19 cellular contexts compared by ENCODE assay signal in the genomic region with DNA sequence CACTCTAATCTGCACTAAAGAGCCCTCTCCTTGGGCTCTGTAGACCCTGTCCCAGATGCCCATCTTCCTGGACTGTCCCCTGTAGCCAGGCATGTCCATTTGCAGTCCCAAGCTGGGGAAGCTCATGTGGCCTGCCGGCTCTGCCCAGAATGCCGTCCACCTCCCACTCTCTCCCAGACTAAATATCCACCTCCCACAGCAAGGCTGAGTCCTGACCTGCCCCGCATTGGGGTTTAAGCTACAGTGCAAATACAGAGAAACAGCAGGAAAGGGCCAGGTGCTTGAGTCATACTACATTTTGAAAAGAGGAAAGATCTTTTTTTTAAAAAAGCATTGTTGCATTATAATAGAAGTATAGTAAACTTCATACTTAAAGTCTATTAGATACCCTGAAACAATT. TPM values are rescaled to one million over a fixed set of nuclear protein-coding genes. Genes with fewer than 3 reads are reported as not detected.
DNase-seq lines count a peak whose midpoint lies in the region; ATAC-seq and TF ChIP-seq lines count a peak whose summit lies in the region.
"Had no signal": no experiment of that assay in that cellular context is flagged by ENCODE, and none has a peak within 500 bp of the region (broad histone marks: within the 10 kb centered on the region; RNA-seq: fewer than 3 reads in every experiment).

No MANE protein-coding gene starts in this region.

- H3K9me2 ChIP-seq in GM23248 (ENCODE audit: insufficient read depth), result no peaks in the 10 kb centered on the region

- peaks cover 13% of the 10 kb centered on the region for H3K4me1 Mint-ChIP-seq in endodermal cell
- no peaks in the 10 kb centered on the region for H3K4me1 Mint-ChIP-seq in activated T-helper 17 cell treated with anti-CD3 and anti-CD28 coated beads, Interleukin-2, amount 50 U/mL, for 72 hours

- no peaks in the 10 kb centered on the region for H3K79me2 ChIP-seq in osteoblast (ENCODE audit: insufficient read depth, low read length)
- H3K79me2 ChIP-seq in GM23248 (ENCODE audit: insufficient read depth), result no peaks in the 10 kb centered on the region

- in situ Hi-C loops in Panc1 (cut with HindIII; ENCODE audit: low pct_unique_long_range_greater_than_20kb, low sequenced_read_pairs), result no loop called here
- in situ Hi-C loops in GM23248 (cut with MboI), result loop anchor here (25.0 kb wide), 1 partner anchor 95 kb away; no protein-coding TSS in a partner anchor

- no peaks in the 10 kb centered on the region for H3K36me3 ChIP-seq in Panc1 (ENCODE audit: control insufficient read depth, insufficient read depth, low read length)
- no peaks in the 10 kb centered on the region for H3K36me3 ChIP-seq in endodermal cell (ENCODE audit: control insufficient read depth, insufficient read depth, low read length)
- H3K36me3 ChIP-seq in osteoblast (ENCODE audit: insufficient read depth, low read length), result no peaks in the 10 kb centered on the region
- H3K36me3 ChIP-seq in tibial artery, result no peaks in the 10 kb centered on the region
- no peaks in the 10 kb centered on the region for H3K36me3 ChIP-seq in GM23248 (ENCODE audit: low read depth)
- H3K36me3 ChIP-seq: Peyer's patch had no signal

- no TSS peak for BruUV-seq in Panc1 (replicated peaks; lab: Mats Ljungman, UMichigan)

- WGBS in endodermal cell (ENCODE audit: insufficient coverage in 1 of 2, insufficient read length in 1 of 2), 2 experiments, result 84% methylated on average over 3 of the region's 3 CpGs; no CpG with 5 or more reads in 1 of the 2 experiments
- 56 to 58% methylated on average over 3 of the region's 3 CpGs for WGBS in GM23248 (ENCODE audit: low coverage in 1 of 2, low lambda C conversion rate in 2 of 2, missing lambda C conversion rate in 2 of 2), 2 experiments

- TF ChIP-seq CTCF in Panc1 (IDR thresholded peaks at IDR 0.05) (no peak), endodermal cell (conservative IDR thresholded peaks at IDR 0.05) (no peak), osteoblast (IDR thresholded peaks at IDR 0.05; ENCODE audit: extremely low read depth, low read depth, low read length) (no peak), tibial artery (IDR thresholded peaks at IDR 0.05) (no peak)

- H3K4me1 ChIP-seq in Panc1 (ENCODE audit: control insufficient read depth, insufficient read depth, low read length), result peaks cover 21% of the 10 kb centered on the region
- H3K4me1 ChIP-seq in endodermal cell (ENCODE audit: control insufficient read depth, insufficient read depth, low read length), result peaks cover 3% of the 10 kb centered on the region
- H3K4me1 ChIP-seq in osteoblast (ENCODE audit: insufficient read depth, low read length), result no peaks in the 10 kb centered on the region
- peaks cover 4 to 25% (median 19%) of the 10 kb centered on the region in 4 donors for H3K4me1 ChIP-seq in tibial artery
- H3K4me1 ChIP-seq in GM23248 (ENCODE audit: insufficient read depth), result no peaks in the 10 kb centered on the region

- intact Hi-C loops in Panc1 (cut with micrococcal nuclease; ENCODE audit: unreplicated experiment) (no loop called here), tibial artery (cut with DNase I; ENCODE audit: low total_unique reads) (no loop called here)

- H3K9me3 ChIP-seq in Panc1 (ENCODE audit: control insufficient read depth, insufficient read depth, low read depth, low read length) (no peaks in the 10 kb centered on the region), endodermal cell (ENCODE audit: control insufficient read depth, low read length) (peaks cover 7% of the 10 kb centered on the region), osteoblast (ENCODE audit: low read depth, low read length) (no peaks in the 10 kb centered on the region), tibial artery (no peaks in the 10 kb centered on the region), GM23248 (ENCODE audit: low read depth) (no peaks in the 10 kb centered on the region)
- H3K9me3 ChIP-seq: Peyer's patch had no signal

- H3K4me2 ChIP-seq in osteoblast (ENCODE audit: insufficient read depth, low read length) (no peak overlapping the region), GM23248 (ENCODE audit: unreplicated experiment) (no peak overlapping the region)

- H2AFZ ChIP-seq in osteoblast (ENCODE audit: low read length), result no peak overlapping the region
- H2AFZ ChIP-seq in GM23248, result no peak overlapping the region

- no peak overlapping the region for H3K4me3 ChIP-seq in Panc1 (ENCODE audit: low read depth in 2 of 2, low read length in 2 of 2)
- H3K4me3 ChIP-seq in endodermal cell (ENCODE audit: low read length), result no peak overlapping the region
- no peak overlapping the region for H3K4me3 ChIP-seq in osteoblast (ENCODE audit: insufficient read depth, low read length)
- no peak overlapping the region for H3K4me3 ChIP-seq in tibial artery
- no peak overlapping the region for H3K4me3 ChIP-seq in GM23248
- H3K4me3 ChIP-seq: Peyer's patch had no signal

- H3K27me3 ChIP-seq in Panc1 (ENCODE audit: control insufficient read depth, insufficient read depth, low read length), result no peaks in the 10 kb centered on the region
- H3K27me3 ChIP-seq in endodermal cell (ENCODE audit: control insufficient read depth, insufficient read depth, low read length, poor library complexity, severe bottlenecking), result peaks cover 38% of the 10 kb centered on the region
- H3K27me3 ChIP-seq in osteoblast (ENCODE audit: insufficient read depth, low read length), result peaks cover 36% of the 10 kb centered on the region
- H3K27me3 ChIP-seq in tibial artery, result peaks cover 0 to 29% of the 10 kb centered on the region in 2 donors
- peaks cover 17% of the 10 kb centered on the region for H3K27me3 ChIP-seq in GM23248 (replicated peaks; ENCODE audit: insufficient read depth)
- H3K27me3 ChIP-seq: Peyer's patch had no signal

- no peaks in the 10 kb centered on the region for H3K9me3 Mint-ChIP-seq in endodermal cell
- H3K9me3 Mint-ChIP-seq in activated T-helper 17 cell treated with anti-CD3 and anti-CD28 coated beads, Interleukin-2, amount 50 U/mL, for 72 hours, result no peaks in the 10 kb centered on the region
- H3K9me3 Mint-ChIP-seq: CD4-positive, alpha-beta T cell; IgD-negative memory B cell had no signal

- H3F3A ChIP-seq in GM23248 (ENCODE audit: insufficient read depth), result peaks cover 4% of the 10 kb centered on the region; the same call in 1 of the 2 replicates

- peaks cover 4% of the 10 kb centered on the region for H3K36me3 Mint-ChIP-seq in endodermal cell (ENCODE audit: low read depth)
- no peaks in the 10 kb centered on the region for H3K36me3 Mint-ChIP-seq in activated T-helper 17 cell treated with anti-CD3 and anti-CD28 coated beads, Interleukin-2, amount 50 U/mL, for 72 hours (ENCODE audit: low read depth)

- H3K27ac ChIP-seq in Panc1 (ENCODE audit: low read length) (peak overlapping the region; percentile 34), endodermal cell (ENCODE audit: low read depth, low read length) (no peak overlapping the region), osteoblast (ENCODE audit: low read depth, low read length) (no peak overlapping the region), tibial artery (no peak overlapping the region), GM23248 (no peak overlapping the region)
- H3K27ac ChIP-seq: Peyer's patch had no signal

- DNase-seq in NCI-H146 (lab: John Stamatoyannopoulos, UW) (peak; percentile 69), Panc1 (ENCODE audit: low read depth, low spot score) (no peak), endodermal cell (peak; percentile 53), osteoblast (ENCODE audit: insufficient read length, low spot score, missing footprints) (peak; percentile 41), amniotic stem cell (lab: John Stamatoyannopoulos, UW) (no peak), tibial artery (no peak), GM23248 (no peak)
- DNase-seq: Calu3; CD4-positive, alpha-beta T cell; DMS79 treated with DMSO at 0.1 percent for 48 hours; NCI-H1436; NCI-H748 treated with DMSO at 0.1 percent for 48 hours; Peyer's patch; SIG-M5 had no signal

- H3K4me3 Mint-ChIP-seq in endodermal cell, result no peak overlapping the region
- H3K4me3 Mint-ChIP-seq in activated T-helper 17 cell treated with anti-CD3 and anti-CD28 coated beads, Interleukin-2, amount 50 U/mL, for 72 hours, result no peak overlapping the region
- H3K4me3 Mint-ChIP-seq: B cell; CD4-positive, alpha-beta T cell had no signal

- H3K9ac ChIP-seq in endodermal cell (ENCODE audit: extremely low read depth, low read length, poor library complexity, severe bottlenecking), result no peak overlapping the region
- no peak overlapping the region for H3K9ac ChIP-seq in GM23248

- CTCF ChIA-PET in Panc1 (lab: Charles Lee), result interaction anchor here (1.2 kb wide), 1 partner anchor 43 kb away, joined by 4 read pairs; no protein-coding TSS in a partner anchor

- no peak for ATAC-seq in Panc1
- no peak for ATAC-seq in activated T-helper 17 cell treated with anti-CD3 and anti-CD28 coated beads, Interleukin-2, amount 50 U/mL, for 72 hours (replicated peaks)
- ATAC-seq: HCT116 had no signal

- no peak overlapping the region for H3K27ac Mint-ChIP-seq in endodermal cell
- no peak overlapping the region for H3K27ac Mint-ChIP-seq in activated T-helper 17 cell treated with anti-CD3 and anti-CD28 coated beads, Interleukin-2, amount 50 U/mL, for 72 hours
- H3K27ac Mint-ChIP-seq: B cell; CD4-positive, alpha-beta T cell; IgD-negative memory B cell had no signal

- H3K27me3 Mint-ChIP-seq in endodermal cell (ENCODE audit: insufficient read depth), result peaks cover 48% of the 10 kb centered on the region
- H3K27me3 Mint-ChIP-seq in activated T-helper 17 cell treated with anti-CD3 and anti-CD28 coated beads, Interleukin-2, amount 50 U/mL, for 72 hours, result peaks cover 17% of the 10 kb centered on the region

- H4K20me1 ChIP-seq in osteoblast (ENCODE audit: insufficient read depth, low read length) (no peaks in the 10 kb centered on the region), GM23248 (ENCODE audit: insufficient read depth) (no peaks in the 10 kb centered on the region)

- POLR2A ChIA-PET in Panc1 (lab: Charles Lee), result interaction anchor here (0.6 to 1.4 kb wide), 4 partner anchors 15 to 212 kb away, joined by 3 to 5 read pairs (median 4); no protein-coding TSS in a partner anchor

RNA-seq across cellular contexts. Expression of a gene that starts 3.0 kb away (rescaled TPM):
- total RNA-seq in Panc1 (2021; ENCODE audit: unreplicated experiment) (23.0 TPM), endodermal cell (10 to 100 TPM; 15.1 to 26.9 TPM), osteoblast (0.36 and 0.59 TPM in 2 replicates)
- 26.2 TPM for polyA plus RNA-seq in Panc1 (2012; ENCODE audit: insufficient read length)
- polyA plus RNA-seq in endodermal cell (2013, experiment 1 of 2), result 3.5 TPM
- polyA plus RNA-seq in endodermal cell (2013, experiment 2 of 2), result 3.6 TPM
- total RNA-seq in activated T-helper 17 cell treated with anti-CD3 and anti-CD28 coated beads, Interleukin-2, amount 50 U/mL, for 72 hours, result under 1 TPM in 1 of 2 donors, not detected in 1; 0.29 TPM
- total RNA-seq in GM23248 (2014; rRNA removed; shearing (Covaris generic)), result 0.65 and 1.4 TPM in 2 replicates
- polyA plus RNA-seq in GM23248 (2016; fragmentation: Nextera tagmentation; extraction: Ambion mirVana), result 0.96 and 1.0 TPM in 2 replicates
- total RNA-seq: HT1080 had no signal

RNA-seq across cellular contexts. Expression of a gene that starts 42.8 kb away (rescaled TPM):
- total RNA-seq in Panc1 (2021; ENCODE audit: unreplicated experiment) (0.54 TPM), endodermal cell (1 to 10 TPM; 3.2 to 4.8 TPM), osteoblast (4.0 and 5.3 TPM in 2 replicates)
- polyA plus RNA-seq in Panc1 (2012; ENCODE audit: insufficient read length), result 1.6 TPM
- polyA plus RNA-seq in endodermal cell (2013, experiment 1 of 2), result 0.50 TPM
- polyA plus RNA-seq in endodermal cell (2013, experiment 2 of 2), result 2.2 TPM
- not detected for total RNA-seq in activated T-helper 17 cell treated with anti-CD3 and anti-CD28 coated beads, Interleukin-2, amount 50 U/mL, for 72 hours
- 1.5 and 3.4 TPM in 2 replicates for total RNA-seq in GM23248 (2014; rRNA removed; shearing (Covaris generic))
- polyA plus RNA-seq in GM23248 (2016; fragmentation: Nextera tagmentation; extraction: Ambion mirVana), result 0.43 and 0.93 TPM in 2 replicates
- total RNA-seq: Calu3; CD4-positive, alpha-beta T cell; HT1080 had no signal

RNA-seq across cellular contexts. Expression of a gene that starts 45.2 kb away (rescaled TPM):
- total RNA-seq in Panc1 (2021; ENCODE audit: unreplicated experiment) (6.0 TPM), endodermal cell (1 to 10 TPM; 2.0 to 3.4 TPM), osteoblast (39.1 and 74.0 TPM in 2 replicates)
- 16.3 TPM for polyA plus RNA-seq in Panc1 (2012; ENCODE audit: insufficient read length)
- polyA plus RNA-seq in endodermal cell (2013, experiment 1 of 2), result 3.3 TPM
- 2.3 TPM for polyA plus RNA-seq in endodermal cell (2013, experiment 2 of 2)
- total RNA-seq in activated T-helper 17 cell treated with anti-CD3 and anti-CD28 coated beads, Interleukin-2, amount 50 U/mL, for 72 hours, result not detected
- total RNA-seq in GM23248 (2014; rRNA removed; shearing (Covaris generic)), result 6.3 and 8.3 TPM in 2 replicates
- polyA plus RNA-seq in GM23248 (2016; fragmentation: Nextera tagmentation; extraction: Ambion mirVana), result 1.1 and 1.6 TPM in 2 replicates
- total RNA-seq: Calu3; CD4-positive, alpha-beta T cell had no signal

Comparison
In these comparisons a context has a peak if more than half of its experiments do, and no peak if none do; other contexts are left out.
1. DNase-seq: peak in NCI-H146 (single experiment), endodermal cell (single experiment) and osteoblast (single experiment); none in Panc1 (single experiment), amniotic stem cell (single experiment), tibial artery (0 of 2) and GM23248 (single experiment).